Comparison of ENCODE assay signal across 10 cellular contexts in the genomic region with DNA sequence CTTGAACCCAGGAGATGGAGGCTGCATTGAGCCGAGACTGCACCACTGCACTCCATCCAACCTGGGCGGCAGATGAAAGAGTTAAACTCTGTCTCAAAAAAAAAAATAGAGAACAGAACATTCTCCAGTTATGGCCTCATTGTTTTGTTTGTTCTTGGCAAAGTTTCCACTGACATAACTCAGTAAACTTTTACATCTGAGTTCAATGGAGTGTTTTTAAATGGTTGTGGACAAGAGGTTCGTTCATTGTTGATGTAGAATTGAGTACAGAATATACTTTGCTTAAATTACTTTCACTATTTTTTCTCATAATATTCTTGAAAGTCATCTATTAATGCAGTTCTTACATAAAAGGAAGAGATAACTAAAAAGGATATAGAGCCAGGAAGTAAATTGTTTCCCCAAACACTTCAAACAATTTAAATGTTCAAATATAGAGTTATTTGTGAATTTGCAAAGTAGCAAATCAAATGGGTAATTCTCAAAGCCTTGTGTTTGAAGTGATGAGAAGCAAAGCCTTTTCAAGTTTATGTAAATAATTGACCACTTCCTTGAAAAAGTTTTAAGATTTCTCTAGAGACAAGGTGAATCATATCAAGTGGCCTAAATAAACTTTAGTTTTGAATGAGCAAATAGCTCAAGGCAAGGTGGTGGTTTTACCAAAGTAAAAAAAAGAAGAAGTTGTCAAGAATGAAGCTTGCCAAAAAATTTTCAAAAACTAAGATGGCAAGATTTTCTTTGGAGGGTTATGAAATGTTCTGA. TPM values are rescaled to one million over a fixed set of nuclear protein-coding genes. Genes with fewer than 3 reads are reported as not detected.
DNase-seq lines count a peak whose midpoint lies in the region; ATAC-seq and TF ChIP-seq lines count a peak whose summit lies in the region.
"Had no signal": no experiment of that assay in that cellular context is flagged by ENCODE, and none has a peak within 500 bp of the region (broad histone marks: within the 10 kb centered on the region; RNA-seq: fewer than 3 reads in every experiment).

No MANE protein-coding gene starts in this region.

- no peak overlapping the region for H3K4me3 ChIP-seq in breast epithelium

- H3K27me3 Mint-ChIP-seq in naive B cell: no peaks in the 10 kb centered on the region

- intact Hi-C loops in breast epithelium (cut with DNase I; ENCODE audit: low total_unique reads): no loop called here

- H3K4me1 Mint-ChIP-seq in naive B cell: peaks cover 18 to 33% (median 23%) of the 10 kb centered on the region in 3 donors

- H3K27ac ChIP-seq in breast epithelium: peak overlapping the region; percentile 71 to 78

- H3K27me3 ChIP-seq in breast epithelium: no peaks in the 10 kb centered on the region

- peaks cover 0 to 9% (median 0%) of the 10 kb centered on the region in 7 donors for H3K9me3 Mint-ChIP-seq in naive B cell

- DNase-seq in GM10266 (ENCODE audit: extremely low spot score) (peak; percentile 28), breast epithelium (ENCODE audit: low spot score in 2 of 2) (no peak), naive B cell (peak; percentile 20), SW480 (ENCODE audit: low spot score) (no peak), DMS79 (lab: John Stamatoyannopoulos, UW) (no peak), NCI-H1092 treated with DMSO at 0.1 percent for 48 hours (lab: John Stamatoyannopoulos, UW) (no peak), SW 1271 (lab: John Stamatoyannopoulos, UW) (no peak)
- DNase-seq: stimulated activated CD4-positive, alpha-beta T cell treated with anti-CD3 and anti-CD28 coated beads, Interleukin-2, amount 100 ng/mL, for 24 hours had no signal

- no peaks in the 10 kb centered on the region for H3K36me3 ChIP-seq in breast epithelium

- no peaks in the 10 kb centered on the region for H3K9me3 ChIP-seq in breast epithelium

- peak; percentile 52 for ATAC-seq in HG03280 (IDR thresholded peaks at IDR 0.05; ENCODE audit: unreplicated experiment)
- ATAC-seq in naive B cell (ENCODE audit: low read depth in 2 of 2): peak; percentile 92 to 93
- ATAC-seq: Panc1 had no signal

- TF ChIP-seq CTCF in GM10266 (IDR thresholded peaks at IDR 0.05; ENCODE audit: control insufficient read depth, insufficient read depth, low read depth, missing control alignments): no peak
- TF ChIP-seq CTCF in breast epithelium (IDR thresholded peaks at IDR 0.05): no peak

- TF ChIP-seq POLR2A in breast epithelium (IDR thresholded peaks at IDR 0.05): no peak

- H3K4me1 ChIP-seq in breast epithelium: peaks cover 0 to 3% of the 10 kb centered on the region in 2 donors

- H3K27ac Mint-ChIP-seq in naive B cell: peak overlapping the region in 5 of 6 donors; percentile 7 to 97 (median 69)

- H3K36me3 Mint-ChIP-seq in naive B cell: no peaks in the 10 kb centered on the region

- peak overlapping the region in 2 of 8 donors; percentile 30 to 42 for H3K4me3 Mint-ChIP-seq in naive B cell

RNA-seq across cellular contexts. Expression of a gene that starts 42.4 kb away (rescaled TPM):
- 100 to 1,000 TPM; 126 to 207 (median 144) TPM for total RNA-seq in breast epithelium
- 10 to 100 TPM; 62.8 to 86.0 (median 70.8) TPM for polyA plus RNA-seq in naive B cell (ENCODE audit: low read depth in 6 of 6)

Comparison
In these comparisons a context has a peak if more than half of its experiments do, and no peak if none do; other contexts are left out.
1. DNase-seq: peak in GM10266 (single experiment) and naive B cell (single experiment); none in breast epithelium (0 of 2), SW480 (single experiment), DMS79 (single experiment), NCI-H1092 treated with DMSO at 0.1 percent for 48 hours (single experiment) and SW 1271 (0 of 2).